24 cellular contexts compared by ENCODE assay signal in genomic region chr14:95877633-95878032, GRCh38. TPM values are rescaled to one million over a fixed set of nuclear protein-coding genes. Genes with fewer than 3 reads are reported as not detected.
A peak's percentile ranks its signal among the peaks of the same experiment; 100 is the strongest.
DNase-seq lines count a peak whose midpoint lies in the region; ATAC-seq and TF ChIP-seq lines count a peak whose summit lies in the region.
"Had no signal": no experiment of that assay in that cellular context is flagged by ENCODE, and none has a peak within 500 bp of the region (broad histone marks: within the 10 kb centered on the region; RNA-seq: fewer than 3 reads in every experiment).

No MANE protein-coding gene starts in this region.

- DNase-seq in DMS 273 (lab: John Stamatoyannopoulos, UW; ENCODE audit: unreplicated experiment) (peak; percentile 17), DMS 273 treated with DMSO at 0.1 percent for 48 hours (lab: John Stamatoyannopoulos, UW) (no peak), progenitor cell of endocrine pancreas (ENCODE audit: low spot score, unreplicated experiment) (no peak), osteoblast (ENCODE audit: insufficient read length, low spot score, missing footprints) (no peak), SK-N-DZ (ENCODE audit: low spot score) (no peak)
- DNase-seq: activated CD4-positive, alpha-beta T cell treated with anti-CD3 and anti-CD28 coated beads for 48 hours; activated effector memory CD4-positive, alpha-beta T cell treated with Interleukin-2 at 50 U/mL for 16 hours; adrenal gland; immature natural killer cell; Kasumi-1; NCI-H2081 treated with DMSO at 0.1 percent for 48 hours; NCI-H510A; psoas muscle had no signal

- H3K4me3 ChIP-seq in iPS-20b (ENCODE audit: low read length) (peak overlapping the region; percentile 76), osteoblast (ENCODE audit: insufficient read depth, low read length) (no peak overlapping the region)
- H3K4me3 ChIP-seq: adrenal gland, psoas muscle had no signal

- peak overlapping the region in 3 of 5 experiments; percentile 33 to 77 (median 67) for H3K27ac Mint-ChIP-seq in brain
- peak overlapping the region; percentile 4 for H3K27ac Mint-ChIP-seq in progenitor cell of endocrine pancreas
- H3K27ac Mint-ChIP-seq: immature natural killer cell had no signal

- H3K36me3 Mint-ChIP-seq in brain: no peaks in the 10 kb centered on the region
- H3K36me3 Mint-ChIP-seq in progenitor cell of endocrine pancreas (ENCODE audit: insufficient read depth): no peaks in the 10 kb centered on the region
- H3K36me3 Mint-ChIP-seq: immature natural killer cell had no signal

- no peaks in the 10 kb centered on the region for H3K9me3 ChIP-seq in iPS-20b (ENCODE audit: insufficient read depth, low read depth, low read length)
- H3K9me3 ChIP-seq in osteoblast (ENCODE audit: low read depth, low read length): no peaks in the 10 kb centered on the region
- H3K9me3 ChIP-seq: adrenal gland, esophagus muscularis mucosa, gastroesophageal sphincter, psoas muscle, upper lobe of left lung had no signal

- no peaks in the 10 kb centered on the region for H3K79me2 ChIP-seq in osteoblast (ENCODE audit: insufficient read depth, low read length)

- peak overlapping the region; percentile 24; the same call in 1 of the 2 replicates for H3K9ac ChIP-seq in iPS-20b (ENCODE audit: low read depth, low read length)

- peaks cover 3 to 9% (median 6%) of the 10 kb centered on the region in 5 experiments for H3K9me3 Mint-ChIP-seq in brain
- H3K9me3 Mint-ChIP-seq in progenitor cell of endocrine pancreas (ENCODE audit: low read depth): no peaks in the 10 kb centered on the region
- H3K9me3 Mint-ChIP-seq: immature natural killer cell had no signal

- H3K27me3 Mint-ChIP-seq in brain (peaks cover 54% of the 10 kb centered on the region), progenitor cell of endocrine pancreas (peaks cover 51% of the 10 kb centered on the region)

- TF ChIP-seq POLR2A in GM18505 (IDR thresholded peaks at IDR 0.05; ENCODE audit: borderline replicate concordance, extremely low read depth, insufficient read depth, insufficient read length): no peak

- no peaks in the 10 kb centered on the region for H4K20me1 ChIP-seq in osteoblast (ENCODE audit: insufficient read depth, low read length)

- no peak overlapping the region for H2AFZ ChIP-seq in osteoblast (ENCODE audit: low read length)

- H3K36me3 ChIP-seq in iPS-20b (ENCODE audit: insufficient read depth, low read depth, low read length) (peaks cover 16% of the 10 kb centered on the region), osteoblast (ENCODE audit: insufficient read depth, low read length) (no peaks in the 10 kb centered on the region)
- H3K36me3 ChIP-seq: adrenal gland, cardiac muscle cell, esophagus muscularis mucosa, gastroesophageal sphincter, upper lobe of left lung had no signal

- H3K4me3 Mint-ChIP-seq in brain (peak overlapping the region; percentile 79 to 85 (median 82)), progenitor cell of endocrine pancreas (ENCODE audit: low read depth) (peak overlapping the region; percentile 69)

- no peak overlapping the region for H3K27ac ChIP-seq in iPS-20b (ENCODE audit: low read length)
- no peak overlapping the region for H3K27ac ChIP-seq in osteoblast (ENCODE audit: low read depth, low read length)
- H3K27ac ChIP-seq: 22Rv1, adrenal gland, cardiac muscle cell, esophagus muscularis mucosa, gastroesophageal sphincter, psoas muscle, skin epidermis, upper lobe of left lung had no signal

- peaks cover 44% of the 10 kb centered on the region for H3K27me3 ChIP-seq in iPS-20b (ENCODE audit: insufficient read depth, low read length)
- H3K27me3 ChIP-seq in osteoblast (ENCODE audit: insufficient read depth, low read length): peaks cover 25% of the 10 kb centered on the region

- TF ChIP-seq CTCF in brain (conservative IDR thresholded peaks at IDR 0.05) (no peak), progenitor cell of endocrine pancreas (IDR thresholded peaks at IDR 0.05; ENCODE audit: unreplicated experiment) (no peak), osteoblast (IDR thresholded peaks at IDR 0.05; ENCODE audit: extremely low read depth, low read depth, low read length) (no peak)

- H3K4me1 ChIP-seq in iPS-20b (ENCODE audit: insufficient read depth, low read length): peaks cover 22% of the 10 kb centered on the region
- no peaks in the 10 kb centered on the region for H3K4me1 ChIP-seq in osteoblast (ENCODE audit: insufficient read depth, low read length)
- H3K4me1 ChIP-seq: adrenal gland, psoas muscle had no signal

- H3K4me1 Mint-ChIP-seq in brain (peaks cover 26% of the 10 kb centered on the region), progenitor cell of endocrine pancreas (ENCODE audit: low read depth) (peaks cover 16% of the 10 kb centered on the region)

- no peak for ATAC-seq in GM18505 (IDR thresholded peaks at IDR 0.05; ENCODE audit: unreplicated experiment)
- ATAC-seq: gastroesophageal sphincter, psoas muscle had no signal

- no peak overlapping the region for H3K4me2 ChIP-seq in osteoblast (ENCODE audit: insufficient read depth, low read length)

RNA-seq across cellular contexts. Expression of gene TUNAR, which starts 1.0 kb away (rescaled TPM):
- polyA plus RNA-seq in brain (ENCODE audit: insufficient read depth, low read depth, low replicate concordance): 8.9 TPM
- total RNA-seq in progenitor cell of endocrine pancreas: 4.0 and 4.6 TPM in 2 replicates
- total RNA-seq in osteoblast: not detected in 2 replicates
- 0.36 and 0.56 TPM in 2 replicates for polyA plus RNA-seq in SK-N-DZ (2014; cell fraction: cytosol; rRNA removed)
- 0.07 and 0.43 TPM in 2 replicates for polyA plus RNA-seq in SK-N-DZ (2014; cell fraction: nucleus; rRNA removed)
- total RNA-seq: adrenal gland, dermis microvascular lymphatic vessel endothelial cell, psoas muscle had no signal
- polyA plus RNA-seq: adrenal gland, immature natural killer cell, liver had no signal
